Comparison of ENCODE assay signal across 24 cellular contexts in the genomic region with DNA sequence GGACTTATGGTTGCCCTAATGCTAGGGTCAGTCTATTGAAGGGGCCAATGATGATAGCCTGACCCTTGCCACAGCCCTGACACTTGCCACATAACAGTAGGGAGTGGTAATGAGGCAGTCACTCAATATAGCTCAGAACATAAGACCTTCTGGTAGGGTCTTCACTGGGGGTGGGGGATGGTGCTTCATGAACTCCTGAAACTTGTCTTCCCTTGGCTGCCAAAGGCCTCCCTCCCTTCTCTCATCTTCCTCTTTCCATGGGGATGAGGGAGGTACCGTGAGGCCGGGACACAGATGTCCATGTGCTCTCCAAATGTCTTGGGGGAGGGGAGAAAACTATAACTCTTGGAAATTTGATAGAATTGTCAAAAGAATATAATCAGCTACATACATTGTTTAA. TPM values are rescaled to one million over a fixed set of nuclear protein-coding genes. Genes with fewer than 3 reads are reported as not detected.
"Had no signal": no experiment of that assay in that cellular context is flagged by ENCODE, and none has a peak within 500 bp of the region (broad histone marks: within the 10 kb centered on the region; RNA-seq: fewer than 3 reads in every experiment).

No MANE protein-coding gene starts in this region.

- H3K27me3 Mint-ChIP-seq: activated naive CD8-positive, alpha-beta T cell treated with anti-CD3 and anti-CD28 coated beads, Interleukin-2, amount 10 ng/mL, durations not matched to agents 7 days and 5 days had no signal

- ATAC-seq: activated CD4-positive, alpha-beta T cell treated with anti-CD3 and anti-CD28 coated beads for 36 hours; activated T-cell treated with anti-CD3 and anti-CD28 coated beads, Interleukin-2, amount 50 U/mL, for 72 hours; natural killer cell treated with Interleukin-12 subunit alpha and Interleukin-12 subunit beta and Interleukin-15 and Interleukin-18, amount 100 ng/mL, for 72 hours; right cardiac atrium had no signal

- H3K36me3 ChIP-seq: left ventricle myocardium inferior, neutrophil, pancreas, tibial artery had no signal

- H3K27ac Mint-ChIP-seq: activated B cell treated with CpG ODN at 0.5 μM for 24 hours; activated CD4-positive, alpha-beta memory T cell treated with anti-CD3 and anti-CD28 coated beads for 36 hours; activated CD4-positive, alpha-beta T cell treated with anti-CD3 and anti-CD28 coated beads for 36 hours; activated naive CD4-positive, alpha-beta T cell treated with anti-CD3 and anti-CD28 coated beads for 36 hours; activated naive CD8-positive, alpha-beta T cell treated with anti-CD3 and anti-CD28 coated beads, Interleukin-2, amount 10 ng/mL, durations not matched to agents 7 days and 5 days; activated T-cell treated with anti-CD3 and anti-CD28 coated beads, Interleukin-2, amount 50 U/mL, for 72 hours; natural killer cell treated with Interleukin-12 subunit alpha and Interleukin-12 subunit beta and Interleukin-15 and Interleukin-18, amount 100 ng/mL, for 72 hours; stimulated activated naive CD8-positive, alpha-beta T cell treated with anti-CD3 and anti-CD28 coated beads, Interleukin-15, Interleukin-2, amounts not matched to agents 100 ng/mL and 50 ng/mL, for 24 hours had no signal

- H3K4me1 ChIP-seq: pancreas had no signal

- H3K4me3 ChIP-seq: left ventricle myocardium inferior, pancreas, tibial artery had no signal

- H3K9me3 Mint-ChIP-seq: activated B cell treated with CpG ODN at 0.5 μM for 24 hours; activated CD4-positive, alpha-beta memory T cell treated with anti-CD3 and anti-CD28 coated beads for 36 hours; activated naive CD4-positive, alpha-beta T cell treated with anti-CD3 and anti-CD28 coated beads for 36 hours; activated naive CD8-positive, alpha-beta T cell treated with anti-CD3 and anti-CD28 coated beads, Interleukin-2, amount 10 ng/mL, durations not matched to agents 7 days and 5 days; natural killer cell treated with Interleukin-12 subunit alpha and Interleukin-12 subunit beta and Interleukin-15 and Interleukin-18, amount 100 ng/mL, for 72 hours; stimulated activated naive CD8-positive, alpha-beta T cell treated with anti-CD3 and anti-CD28 coated beads, Interleukin-15, Interleukin-2, amounts not matched to agents 100 ng/mL and 50 ng/mL, for 24 hours had no signal

- H3K27me3 ChIP-seq: neutrophil, pancreas, tibial artery had no signal

- DNase-seq: activated B cell treated with CpG ODN at 0.5 μM for 24 hours; activated CD4-positive, alpha-beta memory T cell treated with anti-CD3 and anti-CD28 coated beads for 36 hours; activated CD4-positive, alpha-beta T cell treated with anti-CD3 and anti-CD28 coated beads for 36 hours; activated effector memory CD4-positive, alpha-beta T cell treated with Interleukin-2 at 50 U/mL for 16 hours; activated naive CD4-positive, alpha-beta T cell treated with anti-CD3 and anti-CD28 coated beads for 36 hours; activated naive CD8-positive, alpha-beta T cell treated with anti-CD3 and anti-CD28 coated beads, Interleukin-2, amount 10 ng/mL, durations not matched to agents 7 days and 5 days; activated T-cell treated with anti-CD3 and anti-CD28 coated beads, Interleukin-2, amount 50 U/mL, for 72 hours; amniotic stem cell; effector CD4-positive, alpha-beta T cell; erythroblast; foreskin melanocyte; kidney glomerular epithelial cell; left ventricle myocardium inferior; midbrain; pancreas; right cardiac atrium; stimulated activated CD4-positive, alpha-beta T cell treated with anti-CD3 and anti-CD28 coated beads, Interleukin-1b, Interleukin-23, amount 100 ng/mL, for 48 hours; substantia nigra; T-helper 9 cell; tibial artery had no signal

- H3K9me3 ChIP-seq: left ventricle myocardium inferior, neutrophil, pancreas, tibial artery had no signal

- H3K4me1 Mint-ChIP-seq: activated B cell treated with CpG ODN at 0.5 μM for 24 hours; activated CD4-positive, alpha-beta T cell treated with anti-CD3 and anti-CD28 coated beads for 36 hours; activated naive CD8-positive, alpha-beta T cell treated with anti-CD3 and anti-CD28 coated beads, Interleukin-2, amount 10 ng/mL, durations not matched to agents 7 days and 5 days had no signal

- H3K4me3 Mint-ChIP-seq: activated B cell treated with CpG ODN at 0.5 μM for 24 hours; activated CD4-positive, alpha-beta memory T cell treated with anti-CD3 and anti-CD28 coated beads for 36 hours; activated CD4-positive, alpha-beta T cell treated with anti-CD3 and anti-CD28 coated beads for 36 hours; activated naive CD4-positive, alpha-beta T cell treated with anti-CD3 and anti-CD28 coated beads for 36 hours; activated naive CD8-positive, alpha-beta T cell treated with anti-CD3 and anti-CD28 coated beads, Interleukin-2, amount 10 ng/mL, durations not matched to agents 7 days and 5 days; activated T-cell treated with anti-CD3 and anti-CD28 coated beads, Interleukin-2, amount 50 U/mL, for 72 hours; natural killer cell treated with Interleukin-12 subunit alpha and Interleukin-12 subunit beta and Interleukin-15 and Interleukin-18, amount 100 ng/mL, for 72 hours; stimulated activated naive CD8-positive, alpha-beta T cell treated with anti-CD3 and anti-CD28 coated beads, Interleukin-15, Interleukin-2, amounts not matched to agents 100 ng/mL and 50 ng/mL, for 24 hours had no signal

- H3K36me3 Mint-ChIP-seq: activated CD4-positive, alpha-beta memory T cell treated with anti-CD3 and anti-CD28 coated beads for 36 hours; activated naive CD8-positive, alpha-beta T cell treated with anti-CD3 and anti-CD28 coated beads, Interleukin-2, amount 10 ng/mL, durations not matched to agents 7 days and 5 days; natural killer cell treated with Interleukin-12 subunit alpha and Interleukin-12 subunit beta and Interleukin-15 and Interleukin-18, amount 100 ng/mL, for 72 hours had no signal

- H3K27ac ChIP-seq: left ventricle myocardium inferior, neutrophil, tibial artery had no signal

RNA-seq across cellular contexts. Expression of a gene that starts 21.1 kb away (rescaled TPM):
- total RNA-seq: activated B cell treated with CpG ODN at 0.5 μM for 24 hours; activated CD4-positive, alpha-beta memory T cell treated with anti-CD3 and anti-CD28 coated beads for 36 hours; activated CD4-positive, alpha-beta T cell treated with anti-CD3 and anti-CD28 coated beads for 36 hours; activated naive CD4-positive, alpha-beta T cell treated with anti-CD3 and anti-CD28 coated beads for 36 hours; activated naive CD8-positive, alpha-beta T cell treated with anti-CD3 and anti-CD28 coated beads, Interleukin-2, amount 10 ng/mL, durations not matched to agents 7 days and 5 days; activated T-cell treated with anti-CD3 and anti-CD28 coated beads, Interleukin-2, amount 50 U/mL, for 72 hours; natural killer cell treated with Interleukin-12 subunit alpha and Interleukin-12 subunit beta and Interleukin-15 and Interleukin-18, amount 100 ng/mL, for 72 hours; T-helper 1 cell treated with Interleukin-12 subunit alpha and Interleukin-12 subunit beta and Interleukin-4 antibody, amounts not matched to agents 30 ng/mL and 1 ng/mL, for 36 hours had no signal
